24 cellular contexts compared by ENCODE assay signal in the genomic region with DNA sequence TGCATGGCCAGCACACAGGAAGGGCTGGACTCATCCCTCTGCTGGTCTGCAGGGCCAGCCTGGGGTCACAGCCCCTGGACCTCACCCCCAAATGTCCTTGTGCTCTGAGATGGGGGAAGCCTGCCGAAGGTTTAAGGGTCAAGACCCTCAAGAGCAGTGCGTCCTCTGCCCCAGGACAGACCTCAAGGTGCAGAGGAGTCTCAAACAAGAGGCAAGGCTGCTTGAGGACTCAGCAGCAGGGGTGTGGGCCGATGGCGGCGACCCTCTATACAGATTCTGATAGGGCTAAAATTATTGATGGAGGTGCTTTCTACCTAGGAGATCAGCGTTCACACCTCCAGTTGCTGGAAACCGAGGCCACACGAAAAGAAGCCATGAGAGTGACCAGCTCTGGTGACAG.
A peak's percentile ranks its signal among the peaks of the same experiment; 100 is the strongest.
DNase-seq lines count a peak whose midpoint lies in the region; ATAC-seq and TF ChIP-seq lines count a peak whose summit lies in the region.
"Had no signal": no experiment of that assay in that cellular context is flagged by ENCODE, and none has a peak within 500 bp of the region (broad histone marks: within the 10 kb centered on the region; RNA-seq: fewer than 3 reads in every experiment).

No MANE protein-coding gene starts in this region.

- TF ChIP-seq CTCF in natural killer cell (IDR thresholded peaks at IDR 0.05), result no peak
- TF ChIP-seq CTCF in heart right ventricle (IDR thresholded peaks at IDR 0.05), result no peak

- no peaks in the 10 kb centered on the region for H3K9me3 Mint-ChIP-seq in natural killer cell
- no peaks in the 10 kb centered on the region for H3K9me3 Mint-ChIP-seq in natural killer cell treated with Interleukin-12 subunit alpha and Interleukin-12 subunit beta and Interleukin-15 and Interleukin-18, amount 100 ng/mL, for 72 hours
- H3K9me3 Mint-ChIP-seq: activated CD4-positive, alpha-beta memory T cell treated with anti-CD3 and anti-CD28 coated beads for 36 hours had no signal

- peaks cover 37 to 97% (median 78%) of the 10 kb centered on the region in 9 donors for H3K4me1 ChIP-seq in heart right ventricle

- H3K27me3 Mint-ChIP-seq in natural killer cell (ENCODE audit: low read depth in 2 of 2), result no peaks in the 10 kb centered on the region
- no peaks in the 10 kb centered on the region for H3K27me3 Mint-ChIP-seq in natural killer cell treated with Interleukin-12 subunit alpha and Interleukin-12 subunit beta and Interleukin-15 and Interleukin-18, amount 100 ng/mL, for 72 hours
- H3K27me3 Mint-ChIP-seq: activated CD4-positive, alpha-beta memory T cell treated with anti-CD3 and anti-CD28 coated beads for 36 hours; stimulated activated naive CD8-positive, alpha-beta T cell treated with anti-CD3 and anti-CD28 coated beads, Interleukin-15, Interleukin-2, amounts not matched to agents 100 ng/mL and 50 ng/mL, for 24 hours; T-cell; type B pancreatic cell had no signal

- 94 to 95% methylated on average over 8 of the region's 8 CpGs for WGBS in heart right ventricle, 2 donors

- H3K36me3 ChIP-seq in heart right ventricle, result peaks cover 0 to 22% (median 0%) of the 10 kb centered on the region in 9 donors
- H3K36me3 ChIP-seq: HAP-1, ovary had no signal

- H3K9me3 ChIP-seq in heart right ventricle, result peaks cover 0 to 4% (median 0%) of the 10 kb centered on the region in 11 donors
- H3K9me3 ChIP-seq: HAP-1, ovary had no signal

- intact Hi-C loops in natural killer cell (cut with micrococcal nuclease), result no loop called here
- intact Hi-C loops in heart right ventricle (cut with DNase I), result no loop called here
- intact Hi-C loops in posterior vena cava (cut with DNase I), result no loop called here

- peak overlapping the region in 7 of 10 donors; percentile 13 to 80 (median 68) for H3K27ac ChIP-seq in heart right ventricle
- H3K27ac ChIP-seq: HL-60, ovary, PC-9 had no signal

- peaks cover 70 to 79% of the 10 kb centered on the region in 2 donors for H3K4me1 Mint-ChIP-seq in natural killer cell
- H3K4me1 Mint-ChIP-seq in natural killer cell treated with Interleukin-12 subunit alpha and Interleukin-12 subunit beta and Interleukin-15 and Interleukin-18, amount 100 ng/mL, for 72 hours (ENCODE audit: low read depth in 2 of 2), result peaks cover 32 to 54% of the 10 kb centered on the region in 2 donors
- H3K4me1 Mint-ChIP-seq: T-cell had no signal

- no peaks in the 10 kb centered on the region for H3K36me3 Mint-ChIP-seq in natural killer cell
- H3K36me3 Mint-ChIP-seq in natural killer cell treated with Interleukin-12 subunit alpha and Interleukin-12 subunit beta and Interleukin-15 and Interleukin-18, amount 100 ng/mL, for 72 hours, result no peaks in the 10 kb centered on the region
- H3K36me3 Mint-ChIP-seq: activated CD4-positive, alpha-beta memory T cell treated with anti-CD3 and anti-CD28 coated beads for 36 hours; T-cell had no signal

- no peak overlapping the region for H3K4me3 Mint-ChIP-seq in natural killer cell
- no peak overlapping the region for H3K4me3 Mint-ChIP-seq in natural killer cell treated with Interleukin-12 subunit alpha and Interleukin-12 subunit beta and Interleukin-15 and Interleukin-18, amount 100 ng/mL, for 72 hours
- H3K4me3 Mint-ChIP-seq: activated CD4-positive, alpha-beta memory T cell treated with anti-CD3 and anti-CD28 coated beads for 36 hours; naive B cell; stimulated activated naive CD8-positive, alpha-beta T cell treated with anti-CD3 and anti-CD28 coated beads, Interleukin-15, Interleukin-2, amounts not matched to agents 100 ng/mL and 50 ng/mL, for 24 hours; T-cell; type B pancreatic cell had no signal

- no peaks in the 10 kb centered on the region for H3K27me3 ChIP-seq in heart right ventricle
- H3K27me3 ChIP-seq: ovary had no signal

- no peak for ATAC-seq in natural killer cell
- no peak for ATAC-seq in natural killer cell treated with Interleukin-12 subunit alpha and Interleukin-12 subunit beta and Interleukin-15 and Interleukin-18, amount 100 ng/mL, for 72 hours
- ATAC-seq in heart right ventricle, result peak in 1 of 8 donors; percentile 3
- ATAC-seq in GM19452 (IDR thresholded peaks at IDR 0.05; ENCODE audit: unreplicated experiment), result no peak
- ATAC-seq in HG02840 (IDR thresholded peaks at IDR 0.05; ENCODE audit: low FRiP score, unreplicated experiment), result no peak
- no peak for ATAC-seq in esophagus mucosa
- ATAC-seq: activated CD4-positive, CD25-positive, alpha-beta regulatory T cell treated with anti-CD3 and anti-CD28 coated beads, Interleukin-2, amount 50 U/mL, for 24 hours; sciatic nerve; T-cell had no signal

- H3K27ac Mint-ChIP-seq in natural killer cell, result peak overlapping the region; percentile 49 to 83
- no peak overlapping the region for H3K27ac Mint-ChIP-seq in natural killer cell treated with Interleukin-12 subunit alpha and Interleukin-12 subunit beta and Interleukin-15 and Interleukin-18, amount 100 ng/mL, for 72 hours
- H3K27ac Mint-ChIP-seq: activated CD4-positive, alpha-beta memory T cell treated with anti-CD3 and anti-CD28 coated beads for 36 hours; stimulated activated naive CD8-positive, alpha-beta T cell treated with anti-CD3 and anti-CD28 coated beads, Interleukin-15, Interleukin-2, amounts not matched to agents 100 ng/mL and 50 ng/mL, for 24 hours; T-cell had no signal

- no peak for DNase-seq in natural killer cell
- DNase-seq in natural killer cell treated with Interleukin-12 subunit alpha and Interleukin-12 subunit beta and Interleukin-15 and Interleukin-18, amount 100 ng/mL, for 72 hours (ENCODE audit: low spot score), result no peak
- DNase-seq in heart right ventricle, result no peak
- DNase-seq in posterior vena cava (ENCODE audit: low spot score), result peak; percentile 53
- no peak for DNase-seq in SKM-1 (lab: John Stamatoyannopoulos, UW; ENCODE audit: unreplicated experiment)
- DNase-seq: ACHN; activated CD4-positive, alpha-beta memory T cell treated with anti-CD3 and anti-CD28 coated beads for 36 hours; activated effector memory CD4-positive, alpha-beta T cell treated with anti-CD3 and anti-CD28 coated beads, Interleukin-2, amount 50 U/mL, for 16 hours; cortex of kidney; Kasumi-1; naive B cell; PC-9; stimulated activated CD4-positive, alpha-beta T cell treated with anti-CD3 and anti-CD28 coated beads, Interleukin-15, amount 100 ng/mL, for 24 hours; T-cell had no signal

- H3K4me3 ChIP-seq in heart right ventricle, result no peak overlapping the region
- H3K4me3 ChIP-seq: HAP-1, ovary, PC-9 had no signal

Comparison
In these comparisons a context has a peak if more than half of its experiments do, and no peak if none do; other contexts are left out.
1. H3K27ac Mint-ChIP-seq: peak in natural killer cell (2 of 2); none in natural killer cell treated with Interleukin-12 subunit alpha and Interleukin-12 subunit beta and Interleukin-15 and Interleukin-18, amount 100 ng/mL, for 72 hours (0 of 2).